In the genomic region with DNA sequence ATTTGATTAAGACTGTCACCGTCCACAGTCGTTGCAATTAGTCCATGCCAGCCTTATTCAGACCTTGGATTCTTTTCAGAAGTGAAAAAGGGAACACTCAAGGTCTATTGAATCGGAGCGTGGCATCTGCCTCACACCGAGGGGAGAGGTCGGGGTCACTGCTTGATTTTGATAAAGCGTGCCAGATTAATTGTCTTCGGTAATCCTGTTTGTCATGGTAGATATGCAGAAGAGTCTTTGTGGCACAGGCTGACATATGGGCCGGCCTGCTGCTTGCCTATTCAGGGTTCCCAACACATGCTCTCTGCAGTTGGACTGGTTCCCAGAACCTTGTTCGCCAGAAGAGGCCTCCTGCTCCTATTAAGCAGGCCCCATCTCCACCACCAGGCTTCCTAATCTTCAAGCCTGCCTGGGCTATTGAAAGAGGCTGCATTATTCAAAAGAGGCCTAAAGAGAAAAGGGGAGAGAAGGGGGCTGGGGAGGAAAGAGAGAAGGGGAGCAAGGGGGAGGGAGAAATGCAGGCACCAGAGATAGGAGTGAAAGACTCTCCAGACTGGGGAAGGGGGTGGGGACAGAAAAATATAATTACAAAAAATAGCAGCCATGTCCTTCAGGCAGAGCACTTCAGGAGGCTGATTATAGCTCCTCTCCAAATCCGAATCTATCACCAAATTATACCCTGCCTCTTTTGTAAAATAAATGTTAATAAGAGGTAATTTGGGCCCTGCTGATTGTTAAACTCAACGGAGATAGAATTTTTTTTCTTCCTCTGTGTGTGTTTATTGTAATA, we compare ENCODE assay signal across 9 cellular contexts.
A peak's percentile ranks its signal among the peaks of the same experiment; 100 is the strongest.
DNase-seq lines count a peak whose midpoint lies in the region; ATAC-seq and TF ChIP-seq lines count a peak whose summit lies in the region.
"Had no signal": no experiment of that assay in that cellular context is flagged by ENCODE, and none has a peak within 500 bp of the region (broad histone marks: within the 10 kb centered on the region; RNA-seq: fewer than 3 reads in every experiment).

No MANE protein-coding gene starts in this region.

- no peak overlapping the region for H3K4me3 ChIP-seq in retinal pigment epithelial cell (ENCODE audit: low read length)

- DNase-seq in HT1080 (ENCODE audit: low read depth) (peak; percentile 8), RPMI8226 (peak; percentile 40), glomerular visceral epithelial cell (ENCODE audit: extremely low spot score) (peak; percentile 3), retinal pigment epithelial cell (ENCODE audit: low read depth) (peak; percentile 76), SIG-M5 (lab: John Stamatoyannopoulos, UW) (no peak)
- DNase-seq: NCI-H226 had no signal

- TF ChIP-seq CTCF in retinal pigment epithelial cell (conservative IDR thresholded peaks at IDR 0.05; ENCODE audit: low read depth, low read length) = peak; percentile 29

- ATAC-seq in HG03108 (IDR thresholded peaks at IDR 0.05; ENCODE audit: unreplicated experiment) (no peak), HG03135 (IDR thresholded peaks at IDR 0.05; ENCODE audit: unreplicated experiment) (no peak), GM18498 (IDR thresholded peaks at IDR 0.05; ENCODE audit: unreplicated experiment) (no peak)
